In the genomic region with DNA sequence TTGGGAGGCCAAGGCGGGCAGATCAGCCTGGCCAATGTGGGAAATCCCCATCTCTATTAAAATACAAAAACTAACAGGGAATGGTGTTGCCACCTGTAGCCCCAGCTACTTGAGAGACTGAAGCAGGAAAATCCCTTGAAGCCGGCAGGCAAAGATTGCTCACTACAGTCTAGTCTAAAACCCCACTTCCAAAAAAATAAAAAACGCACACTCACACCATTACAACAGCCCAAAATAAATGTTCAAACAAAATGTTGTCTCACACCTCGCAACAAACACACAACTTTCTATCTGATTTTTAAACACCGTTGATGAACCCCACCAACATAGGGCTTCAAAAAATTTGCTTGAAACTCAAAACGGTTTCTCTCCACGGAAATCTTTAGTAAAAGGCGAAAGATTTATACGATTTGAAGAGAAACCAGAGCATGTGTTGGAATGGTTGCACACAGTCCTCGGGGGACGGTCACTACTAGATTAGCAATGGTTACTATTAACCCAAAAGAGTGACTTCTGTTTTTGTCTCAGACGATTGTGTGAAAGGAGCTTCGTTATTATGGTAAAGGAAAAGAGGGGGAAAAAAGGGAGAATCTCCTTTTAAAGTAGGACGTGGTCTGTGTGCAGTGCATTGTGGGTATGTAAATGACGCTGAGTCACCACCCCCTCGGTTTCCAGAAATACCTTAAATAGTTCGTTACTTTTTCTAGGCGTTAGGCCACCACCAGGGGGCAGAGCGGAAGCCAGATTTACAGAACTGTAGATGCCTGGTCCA, we compare ENCODE assay signal across 1 cellular context.
TF ChIP-seq lines count a peak whose summit lies in the region.

A gene (minus strand): TSS at position 430 of the 772 bp plus-strand sequence.

TF ChIP-seq in HEK293, 187 proteins besides CTCF, POLR2A, EP300 and RAD21 (continued from another document and continues in another):
- TF ChIP-seq, protein P1, sequence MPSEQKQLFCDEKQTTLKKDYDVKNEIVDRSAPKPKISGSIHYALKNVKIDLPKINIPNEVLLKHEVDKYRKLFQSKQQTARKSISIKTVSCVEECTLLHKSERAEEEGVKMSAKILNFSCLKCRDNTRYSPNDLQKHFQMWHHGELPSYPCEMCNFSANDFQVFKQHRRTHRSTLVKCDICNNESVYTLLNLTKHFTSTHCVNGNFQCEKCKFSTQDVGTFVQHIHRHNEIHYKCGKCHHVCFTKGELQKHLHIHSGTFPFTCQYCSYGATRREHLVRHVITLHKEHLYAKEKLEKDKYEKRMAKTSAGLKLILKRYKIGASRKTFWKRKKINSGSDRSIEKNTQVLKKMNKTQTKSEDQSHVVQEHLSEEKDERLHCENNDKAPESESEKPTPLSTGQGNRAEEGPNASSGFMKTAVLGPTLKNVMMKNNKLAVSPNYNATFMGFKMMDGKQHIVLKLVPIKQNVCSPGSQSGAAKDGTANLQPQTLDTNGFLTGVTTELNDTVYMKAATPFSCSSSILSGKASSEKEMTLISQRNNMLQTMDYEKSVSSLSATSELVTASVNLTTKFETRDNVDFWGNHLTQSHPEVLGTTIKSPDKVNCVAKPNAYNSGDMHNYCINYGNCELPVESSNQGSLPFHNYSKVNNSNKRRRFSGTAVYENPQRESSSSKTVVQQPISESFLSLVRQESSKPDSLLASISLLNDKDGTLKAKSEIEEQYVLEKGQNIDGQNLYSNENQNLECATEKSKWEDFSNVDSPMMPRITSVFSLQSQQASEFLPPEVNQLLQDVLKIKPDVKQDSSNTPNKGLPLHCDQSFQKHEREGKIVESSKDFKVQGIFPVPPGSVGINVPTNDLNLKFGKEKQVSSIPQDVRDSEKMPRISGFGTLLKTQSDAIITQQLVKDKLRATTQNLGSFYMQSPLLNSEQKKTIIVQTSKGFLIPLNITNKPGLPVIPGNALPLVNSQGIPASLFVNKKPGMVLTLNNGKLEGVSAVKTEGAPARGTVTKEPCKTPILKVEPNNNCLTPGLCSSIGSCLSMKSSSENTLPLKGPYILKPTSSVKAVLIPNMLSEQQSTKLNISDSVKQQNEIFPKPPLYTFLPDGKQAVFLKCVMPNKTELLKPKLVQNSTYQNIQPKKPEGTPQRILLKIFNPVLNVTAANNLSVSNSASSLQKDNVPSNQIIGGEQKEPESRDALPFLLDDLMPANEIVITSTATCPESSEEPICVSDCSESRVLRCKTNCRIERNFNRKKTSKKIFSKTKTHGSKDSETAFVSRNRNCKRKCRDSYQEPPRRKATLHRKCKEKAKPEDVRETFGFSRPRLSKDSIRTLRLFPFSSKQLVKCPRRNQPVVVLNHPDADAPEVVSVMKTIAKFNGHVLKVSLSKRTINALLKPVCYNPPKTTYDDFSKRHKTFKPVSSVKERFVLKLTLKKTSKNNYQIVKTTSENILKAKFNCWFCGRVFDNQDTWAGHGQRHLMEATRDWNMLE (tag by site-specific recombination; conservative IDR thresholded peaks at IDR 0.05; ENCODE audit: low read depth): no peak; the same call in 1 of the 2 replicates
- TF ChIP-seq, protein P2, sequence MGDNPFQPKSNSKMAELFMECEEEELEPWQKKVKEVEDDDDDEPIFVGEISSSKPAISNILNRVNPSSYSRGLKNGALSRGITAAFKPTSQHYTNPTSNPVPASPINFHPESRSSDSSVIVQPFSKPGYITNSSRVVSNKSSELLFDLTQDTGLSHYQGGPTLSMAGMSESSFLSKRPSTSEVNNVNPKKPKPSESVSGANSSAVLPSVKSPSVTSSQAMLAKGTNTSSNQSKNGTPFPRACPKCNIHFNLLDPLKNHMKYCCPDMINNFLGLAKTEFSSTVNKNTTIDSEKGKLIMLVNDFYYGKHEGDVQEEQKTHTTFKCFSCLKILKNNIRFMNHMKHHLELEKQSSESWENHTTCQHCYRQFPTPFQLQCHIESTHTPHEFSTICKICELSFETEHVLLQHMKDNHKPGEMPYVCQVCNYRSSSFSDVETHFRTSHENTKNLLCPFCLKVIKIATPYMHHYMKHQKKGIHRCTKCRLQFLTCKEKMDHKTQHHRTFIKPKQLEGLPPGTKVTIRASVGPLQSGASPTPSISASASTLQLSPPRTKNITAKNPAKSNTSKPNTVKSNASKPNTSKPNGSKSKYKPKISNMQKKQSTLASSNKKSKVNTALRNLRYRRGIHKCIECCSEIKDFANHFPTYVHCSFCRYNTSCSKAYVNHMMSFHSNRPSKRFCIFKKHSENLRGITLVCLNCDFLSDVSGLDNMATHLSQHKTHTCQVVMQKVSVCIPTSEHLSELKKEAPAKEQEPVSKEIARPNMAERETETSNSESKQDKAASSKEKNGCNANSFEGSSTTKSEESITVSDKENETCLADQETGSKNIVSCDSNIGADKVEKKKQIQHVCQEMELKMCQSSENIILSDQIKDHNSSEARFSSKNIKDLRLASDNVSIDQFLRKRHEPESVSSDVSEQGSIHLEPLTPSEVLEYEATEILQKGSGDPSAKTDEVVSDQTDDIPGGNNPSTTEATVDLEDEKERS (tag by site-specific recombination; IDR thresholded peaks at IDR 0.05): no peak
- no peak for TF ChIP-seq ZNF621 (tag by site-specific recombination; IDR thresholded peaks at IDR 0.05)
- peak; percentile 23; the same call in 1 of the 2 replicates for TF ChIP-seq ZNF558 (tag by site-specific recombination; IDR thresholded peaks at IDR 0.05)
- TF ChIP-seq ZNF571 (tag by site-specific recombination; IDR thresholded peaks at IDR 0.05): no peak
- no peak for TF ChIP-seq ZNF132 (tag by site-specific recombination; IDR thresholded peaks at IDR 0.05; ENCODE audit: borderline replicate concordance)
- TF ChIP-seq ZNF423 (tag by site-specific recombination; IDR thresholded peaks at IDR 0.05): no peak
- TF ChIP-seq, protein P3, sequence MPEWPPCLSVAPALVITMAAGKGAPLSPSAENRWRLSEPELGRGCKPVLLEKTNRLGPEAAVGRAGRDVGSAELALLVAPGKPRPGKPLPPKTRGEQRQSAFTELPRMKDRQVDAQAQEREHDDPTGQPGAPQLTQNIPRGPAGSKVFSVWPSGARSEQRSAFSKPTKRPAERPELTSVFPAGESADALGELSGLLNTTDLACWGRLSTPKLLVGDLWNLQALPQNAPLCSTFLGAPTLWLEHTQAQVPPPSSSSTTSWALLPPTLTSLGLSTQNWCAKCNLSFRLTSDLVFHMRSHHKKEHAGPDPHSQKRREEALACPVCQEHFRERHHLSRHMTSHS (tag by site-specific recombination; IDR thresholded peaks at IDR 0.05): no peak
- no peak for TF ChIP-seq ZNF248 (tag by site-specific recombination; IDR thresholded peaks at IDR 0.05)
- TF ChIP-seq EGR2 (tag by site-specific recombination; IDR thresholded peaks at IDR 0.05; ENCODE audit: low read depth): no peak; the same call in 1 of the 2 replicates
- TF ChIP-seq ZNF624 (tag by site-specific recombination; IDR thresholded peaks at IDR 0.05): no peak
- TF ChIP-seq WT1 (tag by site-specific recombination; IDR thresholded peaks at IDR 0.05): no peak
- TF ChIP-seq ZBTB48 (tag by site-specific recombination; IDR thresholded peaks at IDR 0.05): no peak; the same call in 1 of the 2 replicates
- TF ChIP-seq ZNF184 (tag by site-specific recombination; IDR thresholded peaks at IDR 0.05): 0 out of 2 replicates have a peak, but pooled peaks have one; percentile 17
- TF ChIP-seq SP2 (tag by site-specific recombination; IDR thresholded peaks at IDR 0.05): peak; percentile 4; the same call in 1 of the 2 replicates
- no peak for TF ChIP-seq ZBTB21 (tag by site-specific recombination; IDR thresholded peaks at IDR 0.05)
- no peak for TF ChIP-seq ZNF549 (tag by site-specific recombination; IDR thresholded peaks at IDR 0.05)
- TF ChIP-seq ZNF23 (tag by site-specific recombination; IDR thresholded peaks at IDR 0.05; ENCODE audit: borderline replicate concordance): no peak
- TF ChIP-seq ZNF510 (tag by site-specific recombination; IDR thresholded peaks at IDR 0.05; ENCODE audit: insufficient replicate concordance): no peak
- peak; percentile 97 for TF ChIP-seq MZF1 (tag by site-specific recombination; IDR thresholded peaks at IDR 0.05; ENCODE audit: borderline replicate concordance)
- TF ChIP-seq ZNF843 (tag by site-specific recombination; IDR thresholded peaks at IDR 0.05): 0 out of 2 replicates have a peak, but pooled peaks have one; percentile 37
- no peak for TF ChIP-seq ZNF169 (tag by site-specific recombination; IDR thresholded peaks at IDR 0.05)
- TF ChIP-seq ZNF114 (tag by site-specific recombination; IDR thresholded peaks at IDR 0.05): no peak
- TF ChIP-seq ZNF426 (tag by site-specific recombination; IDR thresholded peaks at IDR 0.05): no peak
- no peak for TF ChIP-seq ZNF701 (tag by site-specific recombination; IDR thresholded peaks at IDR 0.05)
- no peak for TF ChIP-seq TCF7L2 (IDR thresholded peaks at IDR 0.05; ENCODE audit: borderline replicate concordance, low read depth, low read length)
- TF ChIP-seq GLIS2 (tag by site-specific recombination; IDR thresholded peaks at IDR 0.05): peak; percentile 69
- TF ChIP-seq ZNF768 (tag by site-specific recombination; IDR thresholded peaks at IDR 0.05): no peak
- no peak for TF ChIP-seq ZNF211 (tag by site-specific recombination; IDR thresholded peaks at IDR 0.05; ENCODE audit: low read depth)
- TF ChIP-seq GLI4 (tag by site-specific recombination; IDR thresholded peaks at IDR 0.05): peak; percentile 28; the same call in 1 of the 2 replicates
- TF ChIP-seq ZNF221 (tag by site-specific recombination; IDR thresholded peaks at IDR 0.05; ENCODE audit: borderline replicate concordance): no peak
- no peak for TF ChIP-seq ZNF792 (tag by site-specific recombination; IDR thresholded peaks at IDR 0.05)
- TF ChIP-seq ZNF324 (tag by site-specific recombination; IDR thresholded peaks at IDR 0.05): peak; percentile 76; the same call in 1 of the 2 replicates
- no peak for TF ChIP-seq ZNF266 (tag by site-specific recombination; IDR thresholded peaks at IDR 0.05; ENCODE audit: low read depth)
- TF ChIP-seq, protein P4, sequence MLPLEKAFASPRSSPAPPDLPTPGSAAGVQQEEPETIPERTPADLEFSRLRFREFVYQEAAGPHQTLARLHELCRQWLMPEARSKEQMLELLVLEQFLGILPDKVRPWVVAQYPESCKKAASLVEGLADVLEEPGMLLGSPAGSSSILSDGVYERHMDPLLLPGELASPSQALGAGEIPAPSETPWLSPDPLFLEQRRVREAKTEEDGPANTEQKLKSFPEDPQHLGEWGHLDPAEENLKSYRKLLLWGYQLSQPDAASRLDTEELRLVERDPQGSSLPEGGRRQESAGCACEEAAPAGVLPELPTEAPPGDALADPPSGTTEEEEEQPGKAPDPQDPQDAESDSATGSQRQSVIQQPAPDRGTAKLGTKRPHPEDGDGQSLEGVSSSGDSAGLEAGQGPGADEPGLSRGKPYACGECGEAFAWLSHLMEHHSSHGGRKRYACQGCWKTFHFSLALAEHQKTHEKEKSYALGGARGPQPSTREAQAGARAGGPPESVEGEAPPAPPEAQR (tag by site-specific recombination; IDR thresholded peaks at IDR 0.05): no peak; the same call in 1 of the 2 replicates
- TF ChIP-seq YY1 (tag by site-specific recombination; IDR thresholded peaks at IDR 0.05): peak; percentile 23; the same call in 1 of the 2 replicates
- TF ChIP-seq, protein P5, sequence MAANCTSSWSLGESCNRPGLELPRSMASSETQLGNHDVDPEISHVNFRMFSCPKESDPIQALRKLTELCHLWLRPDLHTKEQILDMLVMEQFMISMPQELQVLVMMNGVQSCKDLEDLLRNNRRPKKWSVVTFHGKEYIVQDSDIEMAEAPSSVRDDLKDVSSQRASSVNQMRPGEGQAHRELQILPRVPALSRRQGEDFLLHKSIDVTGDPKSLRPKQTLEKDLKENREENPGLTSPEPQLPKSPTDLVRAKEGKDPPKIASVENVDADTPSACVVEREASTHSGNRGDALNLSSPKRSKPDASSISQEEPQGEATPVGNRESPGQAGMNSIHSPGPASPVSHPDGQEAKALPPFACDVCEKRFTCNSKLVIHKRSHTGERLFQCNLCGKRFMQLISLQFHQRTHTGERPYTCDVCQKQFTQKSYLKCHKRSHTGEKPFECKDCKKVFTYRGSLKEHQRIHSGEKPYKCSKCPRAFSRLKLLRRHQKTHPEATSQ (tag by site-specific recombination; IDR thresholded peaks at IDR 0.05): no peak
- no peak for TF ChIP-seq ZNF175 (tag by site-specific recombination; IDR thresholded peaks at IDR 0.05)
- TF ChIP-seq ZNF501 (tag by site-specific recombination; IDR thresholded peaks at IDR 0.05): no peak; the same call in none of the 2 replicates
- peak; percentile 67 for TF ChIP-seq ZNF610 (tag by site-specific recombination; IDR thresholded peaks at IDR 0.05; ENCODE audit: borderline replicate concordance)
- peak; percentile 71 for TF ChIP-seq GFI1B (tag by site-specific recombination; IDR thresholded peaks at IDR 0.05)
- TF ChIP-seq, protein P6, sequence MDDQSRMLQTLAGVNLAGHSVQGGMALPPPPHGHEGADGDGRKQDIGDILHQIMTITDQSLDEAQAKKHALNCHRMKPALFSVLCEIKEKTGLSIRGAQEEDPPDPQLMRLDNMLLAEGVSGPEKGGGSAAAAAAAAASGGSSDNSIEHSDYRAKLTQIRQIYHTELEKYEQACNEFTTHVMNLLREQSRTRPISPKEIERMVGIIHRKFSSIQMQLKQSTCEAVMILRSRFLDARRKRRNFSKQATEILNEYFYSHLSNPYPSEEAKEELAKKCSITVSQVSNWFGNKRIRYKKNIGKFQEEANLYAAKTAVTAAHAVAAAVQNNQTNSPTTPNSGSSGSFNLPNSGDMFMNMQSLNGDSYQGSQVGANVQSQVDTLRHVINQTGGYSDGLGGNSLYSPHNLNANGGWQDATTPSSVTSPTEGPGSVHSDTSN (CRISPR knock-in tag; IDR thresholded peaks at IDR 0.05): no peak
- TF ChIP-seq ZNF37A (tag by site-specific recombination; IDR thresholded peaks at IDR 0.05): no peak
- TF ChIP-seq ZFP69B (tag by site-specific recombination; IDR thresholded peaks at IDR 0.05): peak; percentile 90
- TF ChIP-seq, protein P7, sequence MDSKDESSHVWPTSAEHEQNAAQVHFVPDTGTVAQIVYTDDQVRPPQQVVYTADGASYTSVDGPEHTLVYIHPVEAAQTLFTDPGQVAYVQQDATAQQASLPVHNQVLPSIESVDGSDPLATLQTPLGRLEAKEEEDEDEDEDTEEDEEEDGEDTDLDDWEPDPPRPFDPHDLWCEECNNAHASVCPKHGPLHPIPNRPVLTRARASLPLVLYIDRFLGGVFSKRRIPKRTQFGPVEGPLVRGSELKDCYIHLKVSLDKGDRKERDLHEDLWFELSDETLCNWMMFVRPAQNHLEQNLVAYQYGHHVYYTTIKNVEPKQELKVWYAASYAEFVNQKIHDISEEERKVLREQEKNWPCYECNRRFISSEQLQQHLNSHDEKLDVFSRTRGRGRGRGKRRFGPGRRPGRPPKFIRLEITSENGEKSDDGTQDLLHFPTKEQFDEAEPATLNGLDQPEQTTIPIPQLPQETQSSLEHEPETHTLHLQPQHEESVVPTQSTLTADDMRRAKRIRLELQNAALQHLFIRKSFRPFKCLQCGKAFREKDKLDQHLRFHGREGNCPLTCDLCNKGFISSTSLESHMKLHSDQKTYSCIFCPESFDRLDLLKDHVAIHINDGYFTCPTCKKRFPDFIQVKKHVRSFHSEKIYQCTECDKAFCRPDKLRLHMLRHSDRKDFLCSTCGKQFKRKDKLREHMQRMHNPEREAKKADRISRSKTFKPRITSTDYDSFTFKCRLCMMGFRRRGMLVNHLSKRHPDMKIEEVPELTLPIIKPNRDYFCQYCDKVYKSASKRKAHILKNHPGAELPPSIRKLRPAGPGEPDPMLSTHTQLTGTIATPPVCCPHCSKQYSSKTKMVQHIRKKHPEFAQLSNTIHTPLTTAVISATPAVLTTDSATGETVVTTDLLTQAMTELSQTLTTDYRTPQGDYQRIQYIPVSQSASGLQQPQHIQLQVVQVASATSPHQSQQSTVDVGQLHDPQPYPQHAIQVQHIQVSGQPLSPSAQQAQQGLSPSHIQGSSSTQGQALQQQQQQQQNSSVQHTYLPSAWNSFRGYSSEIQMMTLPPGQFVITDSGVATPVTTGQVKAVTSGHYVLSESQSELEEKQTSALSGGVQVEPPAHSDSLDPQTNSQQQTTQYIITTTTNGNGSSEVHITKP (tag by site-specific recombination; IDR thresholded peaks at IDR 0.05): peak; percentile 65
